ENCODE assay signal across 7 cellular contexts in genomic region chr9:129803679-129804065, GRCh38. TPM values are rescaled to one million over a fixed set of nuclear protein-coding genes. Genes with fewer than 3 reads are reported as not detected.
DNase-seq lines count a peak whose midpoint lies in the region; ATAC-seq lines count a peak whose summit lies in the region.

No MANE protein-coding gene starts in this region.

- peak; percentile 15 for ATAC-seq in GM19395 (IDR thresholded peaks at IDR 0.05; ENCODE audit: unreplicated experiment)
- ATAC-seq in natural killer cell treated with Interleukin-12 subunit alpha and Interleukin-12 subunit beta and Interleukin-15 and Interleukin-18, amount 100 ng/mL, for 72 hours: no peak
- no peak for ATAC-seq in left lobe of liver

- H4K20me1 ChIP-seq in Karpas-422 (ENCODE audit: insufficient read depth, low read depth, low read length): no peaks in the 10 kb centered on the region

- H2AFZ ChIP-seq in Karpas-422 (ENCODE audit: low read length): peak overlapping the region; percentile 70; the same call in 1 of the 2 replicates

- H3K27ac Mint-ChIP-seq in dendritic cell treated with granulocyte-macrophage colony-stimulating factor and Interleukin-4, amounts not matched to agents 40 ng/mL and 50 ng/mL, for 4 days: peak overlapping the region; percentile 93
- peak overlapping the region; percentile 29 to 39 for H3K27ac Mint-ChIP-seq in natural killer cell treated with Interleukin-12 subunit alpha and Interleukin-12 subunit beta and Interleukin-15 and Interleukin-18, amount 100 ng/mL, for 72 hours

- peaks cover 41% of the 10 kb centered on the region for H3K36me3 Mint-ChIP-seq in dendritic cell treated with granulocyte-macrophage colony-stimulating factor and Interleukin-4, amounts not matched to agents 40 ng/mL and 50 ng/mL, for 4 days (ENCODE audit: low read depth)
- H3K36me3 Mint-ChIP-seq in natural killer cell treated with Interleukin-12 subunit alpha and Interleukin-12 subunit beta and Interleukin-15 and Interleukin-18, amount 100 ng/mL, for 72 hours: no peaks in the 10 kb centered on the region

- no peaks in the 10 kb centered on the region for H3K9me3 ChIP-seq in Karpas-422 (ENCODE audit: low read length)

- intact Hi-C loops in dendritic cell treated with granulocyte-macrophage colony-stimulating factor and Interleukin-4, amounts not matched to agents 40 ng/mL and 50 ng/mL, for 4 days (cut with micrococcal nuclease): no loop called here

- peak overlapping the region; percentile 72 for H3K4me2 ChIP-seq in Karpas-422 (ENCODE audit: low read depth, low read length, poor library complexity, severe bottlenecking)

- H3K9me2 ChIP-seq in Karpas-422 (replicated peaks; ENCODE audit: insufficient read depth, low read length): no peaks in the 10 kb centered on the region

- H3K36me3 ChIP-seq in Karpas-422 (ENCODE audit: insufficient read depth, low read length): peaks cover 3% of the 10 kb centered on the region; the same call in 1 of the 2 replicates

- peaks cover 14% of the 10 kb centered on the region for H3K79me2 ChIP-seq in Karpas-422 (ENCODE audit: low read length)

- no peaks in the 10 kb centered on the region for H3K27me3 ChIP-seq in Karpas-422 (ENCODE audit: low read length)

- peak overlapping the region; percentile 86 for H3K4me3 Mint-ChIP-seq in dendritic cell treated with granulocyte-macrophage colony-stimulating factor and Interleukin-4, amounts not matched to agents 40 ng/mL and 50 ng/mL, for 4 days
- peak overlapping the region; percentile 88 for H3K4me3 Mint-ChIP-seq in natural killer cell treated with Interleukin-12 subunit alpha and Interleukin-12 subunit beta and Interleukin-15 and Interleukin-18, amount 100 ng/mL, for 72 hours

- no peaks in the 10 kb centered on the region for H3K27me3 Mint-ChIP-seq in dendritic cell treated with granulocyte-macrophage colony-stimulating factor and Interleukin-4, amounts not matched to agents 40 ng/mL and 50 ng/mL, for 4 days
- no peaks in the 10 kb centered on the region for H3K27me3 Mint-ChIP-seq in natural killer cell treated with Interleukin-12 subunit alpha and Interleukin-12 subunit beta and Interleukin-15 and Interleukin-18, amount 100 ng/mL, for 72 hours

- H3K9me3 Mint-ChIP-seq in dendritic cell treated with granulocyte-macrophage colony-stimulating factor and Interleukin-4, amounts not matched to agents 40 ng/mL and 50 ng/mL, for 4 days: no peaks in the 10 kb centered on the region
- H3K9me3 Mint-ChIP-seq in natural killer cell treated with Interleukin-12 subunit alpha and Interleukin-12 subunit beta and Interleukin-15 and Interleukin-18, amount 100 ng/mL, for 72 hours: no peaks in the 10 kb centered on the region

- H3K4me1 ChIP-seq in Karpas-422 (ENCODE audit: low read length): peaks cover 9% of the 10 kb centered on the region

- peak overlapping the region; percentile 79 for H3K4me3 ChIP-seq in Karpas-422 (ENCODE audit: low read length)

- H3K9ac ChIP-seq in Karpas-422 (ENCODE audit: low read length): peak overlapping the region; percentile 77

- DNase-seq in Karpas-422 (no peak), activated gamma-delta T cell (lab: John Stamatoyannopoulos, UW) (no peak), left lobe of liver (ENCODE audit: low spot score) (no peak)
- DNase-seq in natural killer cell treated with Interleukin-12 subunit alpha and Interleukin-12 subunit beta and Interleukin-15 and Interleukin-18, amount 100 ng/mL, for 72 hours (ENCODE audit: low spot score): no peak
- DNase-seq in activated CD4-positive, CD25-positive, alpha-beta regulatory T cell (lab: John Stamatoyannopoulos, UW): no peak

- no peak overlapping the region for H3K27ac ChIP-seq in Karpas-422 (ENCODE audit: low read length)

- H3K4me1 Mint-ChIP-seq in dendritic cell treated with granulocyte-macrophage colony-stimulating factor and Interleukin-4, amounts not matched to agents 40 ng/mL and 50 ng/mL, for 4 days (ENCODE audit: low read depth): peaks cover 33% of the 10 kb centered on the region
- peaks cover 16% of the 10 kb centered on the region in 2 donors for H3K4me1 Mint-ChIP-seq in natural killer cell treated with Interleukin-12 subunit alpha and Interleukin-12 subunit beta and Interleukin-15 and Interleukin-18, amount 100 ng/mL, for 72 hours (ENCODE audit: low read depth in 2 of 2)

RNA-seq across cellular contexts. Expression of gene TOR1B, which starts 0.7 kb away (rescaled TPM):
- total RNA-seq in Karpas-422 (2014; rRNA removed; shearing (Covaris generic); ENCODE audit: low replicate concordance): 10.5 and 14.2 TPM in 2 replicates
- total RNA-seq in natural killer cell treated with Interleukin-12 subunit alpha and Interleukin-12 subunit beta and Interleukin-15 and Interleukin-18, amount 100 ng/mL, for 72 hours: 10 to 100 TPM; 23.0 to 24.5 TPM
- 18.7 TPM for total RNA-seq in left lobe of liver

RNA-seq across cellular contexts. Expression of gene TOR1A, which starts 20.3 kb away (rescaled TPM):
- total RNA-seq in Karpas-422 (2014; rRNA removed; shearing (Covaris generic); ENCODE audit: low replicate concordance): 41.7 and 53.1 TPM in 2 replicates
- total RNA-seq in natural killer cell treated with Interleukin-12 subunit alpha and Interleukin-12 subunit beta and Interleukin-15 and Interleukin-18, amount 100 ng/mL, for 72 hours: 10 to 100 TPM; 53.5 to 54.7 TPM
- total RNA-seq in left lobe of liver: 17.8 TPM

RNA-seq across cellular contexts. Expression of gene C9orf78, which starts 31.4 kb away (rescaled TPM):
- 59.7 and 66.9 TPM in 2 replicates for total RNA-seq in Karpas-422 (2014; rRNA removed; shearing (Covaris generic); ENCODE audit: low replicate concordance)
- total RNA-seq in natural killer cell treated with Interleukin-12 subunit alpha and Interleukin-12 subunit beta and Interleukin-15 and Interleukin-18, amount 100 ng/mL, for 72 hours: 10 to 100 TPM; 39.8 to 65.3 TPM
- 27.7 TPM for total RNA-seq in left lobe of liver

RNA-seq across cellular contexts. Expression of gene USP20, which starts 31.6 kb away (rescaled TPM):
- total RNA-seq in Karpas-422 (2014; rRNA removed; shearing (Covaris generic); ENCODE audit: low replicate concordance): 11.7 and 40.3 TPM in 2 replicates
- total RNA-seq in natural killer cell treated with Interleukin-12 subunit alpha and Interleukin-12 subunit beta and Interleukin-15 and Interleukin-18, amount 100 ng/mL, for 72 hours: 10 to 100 TPM; 34.7 to 44.3 TPM
- 16.7 TPM for total RNA-seq in left lobe of liver

RNA-seq across cellular contexts. Expression of gene PTGES, which starts 50.8 kb away (rescaled TPM):
- total RNA-seq in Karpas-422 (2014; rRNA removed; shearing (Covaris generic); ENCODE audit: low replicate concordance): not detected in 2 replicates
- total RNA-seq in natural killer cell treated with Interleukin-12 subunit alpha and Interleukin-12 subunit beta and Interleukin-15 and Interleukin-18, amount 100 ng/mL, for 72 hours: not detected
- not detected for total RNA-seq in left lobe of liver
